In the genomic region with DNA sequence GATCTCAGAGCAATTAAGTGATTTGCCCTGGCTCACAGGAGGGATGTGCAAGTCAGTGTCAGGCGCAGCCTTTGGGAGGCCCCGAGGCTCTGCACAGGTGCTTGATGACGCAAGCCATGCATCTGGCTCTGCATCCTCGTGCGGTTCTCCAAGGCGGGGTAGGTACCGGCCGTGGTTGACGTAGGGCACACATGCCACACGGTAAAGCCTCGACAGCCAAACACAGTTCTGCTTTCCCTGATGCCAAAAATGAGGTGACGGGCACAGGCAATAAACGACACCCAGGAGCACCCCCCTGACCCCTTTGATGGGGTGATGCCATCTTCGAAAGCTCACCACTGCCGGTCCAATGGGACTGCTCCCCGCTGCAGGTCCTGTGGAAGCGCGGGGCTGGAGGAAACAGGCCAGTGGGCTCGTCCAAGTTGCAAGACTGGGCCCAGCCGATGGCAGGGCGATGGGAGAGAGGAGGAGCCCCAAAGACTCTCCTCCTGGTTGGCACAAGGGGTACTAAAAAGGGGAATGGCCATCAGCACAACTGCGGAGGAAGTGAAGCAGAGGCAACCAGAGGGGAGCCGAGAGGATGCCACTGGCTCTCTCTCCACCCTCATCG, we compare ENCODE assay signal across 20 cellular contexts.
DNase-seq lines count a peak whose midpoint lies in the region; ATAC-seq and TF ChIP-seq lines count a peak whose summit lies in the region.
"Had no signal": no experiment of that assay in that cellular context is flagged by ENCODE, and none has a peak within 500 bp of the region (broad histone marks: within the 10 kb centered on the region; RNA-seq: fewer than 3 reads in every experiment).

No MANE protein-coding gene starts in this region.

- H3K4me1 Mint-ChIP-seq in endodermal cell: peaks cover under 1% of the 10 kb centered on the region
- H3K4me1 Mint-ChIP-seq: CD14-positive monocyte; CD4-positive, alpha-beta memory T cell; IgD-negative memory B cell had no signal

- no peak for ATAC-seq in upper lobe of right lung
- ATAC-seq: HCT116, HepG2 had no signal

- no peaks in the 10 kb centered on the region for H4K20me1 ChIP-seq in Karpas-422 (ENCODE audit: insufficient read depth, low read depth, low read length)
- H4K20me1 ChIP-seq: BLaER1 had no signal

- DNase-seq in H7: peak; percentile 22
- peak; percentile 29 for DNase-seq in endodermal cell
- no peak for DNase-seq in neuronal stem cell (ENCODE audit: low spot score)
- DNase-seq in upper lobe of right lung: peak; percentile 51
- no peak for DNase-seq in anterior cingulate cortex (lab: John Stamatoyannopoulos, UW)
- DNase-seq in GM03348 (ENCODE audit: low spot score): no peak
- DNase-seq in Karpas-422: no peak
- DNase-seq: 8988T; Calu3; CD4-positive, alpha-beta memory T cell; DMS53; DND-41; EL; GM23248; HFFc6 had no signal

- no peak overlapping the region for H3K14ac ChIP-seq in neuronal stem cell (ENCODE audit: low read length)

- H3K4me3 ChIP-seq in H7 (ENCODE audit: insufficient read depth, low read depth, low read length) (no peak overlapping the region), endodermal cell (ENCODE audit: low read length) (no peak overlapping the region), neuronal stem cell (ENCODE audit: low read length in 2 of 2) (no peak overlapping the region), upper lobe of right lung (no peak overlapping the region), Karpas-422 (ENCODE audit: low read length) (no peak overlapping the region)
- H3K4me3 ChIP-seq: BLaER1, GM23248 had no signal

- H3K27me3 ChIP-seq in H7 (ENCODE audit: control insufficient read depth, insufficient read depth, low read length) (no peaks in the 10 kb centered on the region), endodermal cell (ENCODE audit: control insufficient read depth, insufficient read depth, low read length, poor library complexity, severe bottlenecking) (no peaks in the 10 kb centered on the region), neuronal stem cell (ENCODE audit: control insufficient read depth in 3 of 3, insufficient read depth in 3 of 3, low read depth in 1 of 3, low read length in 3 of 3) (no peaks in the 10 kb centered on the region), upper lobe of right lung (no peaks in the 10 kb centered on the region), Karpas-422 (ENCODE audit: low read length) (no peaks in the 10 kb centered on the region)
- H3K27me3 ChIP-seq: BLaER1 had no signal

- H3K9me3 Mint-ChIP-seq in endodermal cell: peaks cover 14% of the 10 kb centered on the region

- peak overlapping the region; percentile 37 for H3K23ac ChIP-seq in neuronal stem cell (ENCODE audit: low read depth, low read length, poor library complexity)

- no peak overlapping the region for H2BK5ac ChIP-seq in neuronal stem cell (ENCODE audit: low read length)

- H3K9me3 ChIP-seq in endodermal cell (ENCODE audit: control insufficient read depth, low read length): peaks cover 9% of the 10 kb centered on the region
- peaks cover 4 to 6% of the 10 kb centered on the region in 2 donors for H3K9me3 ChIP-seq in neuronal stem cell (replicated peaks in 1 of 2; ENCODE audit: control insufficient read depth in 2 of 2, insufficient read depth in 1 of 2, low read depth in 1 of 2, low read length in 2 of 2)
- peaks cover 4% of the 10 kb centered on the region for H3K9me3 ChIP-seq in upper lobe of right lung
- no peaks in the 10 kb centered on the region for H3K9me3 ChIP-seq in Karpas-422 (ENCODE audit: low read length)

- no peak overlapping the region for H3K4me2 ChIP-seq in neuronal stem cell (ENCODE audit: insufficient read depth, low read length, poor library complexity, severe bottlenecking)
- no peak overlapping the region for H3K4me2 ChIP-seq in Karpas-422 (ENCODE audit: low read depth, low read length, poor library complexity, severe bottlenecking)
- H3K4me2 ChIP-seq: BLaER1 had no signal

- no peaks in the 10 kb centered on the region for H3K9me2 ChIP-seq in Karpas-422 (replicated peaks; ENCODE audit: insufficient read depth, low read length)

- no peak overlapping the region for H4K8ac ChIP-seq in neuronal stem cell (ENCODE audit: low read depth, low read length)

- no peaks in the 10 kb centered on the region for H3K36me3 ChIP-seq in H7 (replicated peaks; ENCODE audit: control insufficient read depth, insufficient read depth, low read length)
- no peaks in the 10 kb centered on the region for H3K36me3 ChIP-seq in endodermal cell (ENCODE audit: control insufficient read depth, insufficient read depth, low read length)
- H3K36me3 ChIP-seq in neuronal stem cell (replicated peaks in 1 of 2; ENCODE audit: control insufficient read depth in 2 of 2, insufficient read depth in 2 of 2, low read length in 2 of 2): no peaks in the 10 kb centered on the region
- no peaks in the 10 kb centered on the region for H3K36me3 ChIP-seq in upper lobe of right lung
- H3K36me3 ChIP-seq in Karpas-422 (ENCODE audit: insufficient read depth, low read length): no peaks in the 10 kb centered on the region
- H3K36me3 ChIP-seq: BLaER1 had no signal

- no peak overlapping the region for H4K91ac ChIP-seq in neuronal stem cell (ENCODE audit: low read depth, low read length, poor library complexity)

- no peak overlapping the region for H3K4me3 Mint-ChIP-seq in endodermal cell
- H3K4me3 Mint-ChIP-seq: CD14-positive monocyte; CD4-positive, alpha-beta memory T cell; HFFc6; IgD-negative memory B cell had no signal

- peak overlapping the region; percentile 60 for H3K4ac ChIP-seq in neuronal stem cell (ENCODE audit: low read length)

- H3K27ac Mint-ChIP-seq in endodermal cell: no peak overlapping the region
- H3K27ac Mint-ChIP-seq: HFFc6, IgD-negative memory B cell had no signal

- H2BK15ac ChIP-seq in neuronal stem cell (ENCODE audit: low read length): no peak overlapping the region

- H3K9ac ChIP-seq in endodermal cell (ENCODE audit: extremely low read depth, low read length, poor library complexity, severe bottlenecking) (no peak overlapping the region), neuronal stem cell (ENCODE audit: low read depth, low read length, poor library complexity) (no peak overlapping the region), Karpas-422 (ENCODE audit: low read length) (no peak overlapping the region)
- H3K9ac ChIP-seq: BLaER1, GM23248 had no signal

- H3K4me1 ChIP-seq in endodermal cell (ENCODE audit: control insufficient read depth, insufficient read depth, low read length) (no peaks in the 10 kb centered on the region), neuronal stem cell (ENCODE audit: control insufficient read depth in 2 of 2, insufficient read depth in 1 of 2, low read depth in 1 of 2, low read length in 2 of 2) (peaks cover 3 to 5% of the 10 kb centered on the region in 2 donors), upper lobe of right lung (no peaks in the 10 kb centered on the region), Karpas-422 (ENCODE audit: low read length) (no peaks in the 10 kb centered on the region)

- H3K79me2 ChIP-seq in Karpas-422 (ENCODE audit: low read length): no peaks in the 10 kb centered on the region

- no peak overlapping the region for H2AFZ ChIP-seq in neuronal stem cell (ENCODE audit: low read length)
- no peak overlapping the region for H2AFZ ChIP-seq in Karpas-422 (ENCODE audit: low read length)
- H2AFZ ChIP-seq: GM23248 had no signal

- no peak overlapping the region for H2BK120ac ChIP-seq in neuronal stem cell (ENCODE audit: low read depth, low read length)

- H3K27ac ChIP-seq in endodermal cell (ENCODE audit: low read depth, low read length): no peak overlapping the region
- no peak overlapping the region for H3K27ac ChIP-seq in neuronal stem cell (replicated peaks; ENCODE audit: low read length)
- no peak overlapping the region for H3K27ac ChIP-seq in upper lobe of right lung
- no peak overlapping the region for H3K27ac ChIP-seq in Karpas-422 (ENCODE audit: low read length)
- H3K27ac ChIP-seq: BLaER1, GM23248 had no signal

- peaks cover 16% of the 10 kb centered on the region for H3K36me3 Mint-ChIP-seq in endodermal cell (ENCODE audit: low read depth)
- H3K36me3 Mint-ChIP-seq: CD14-positive monocyte; CD4-positive, alpha-beta memory T cell; IgD-negative memory B cell had no signal

- no peak overlapping the region for H2BK12ac ChIP-seq in neuronal stem cell (ENCODE audit: low read length)

- WGBS in endodermal cell (ENCODE audit: insufficient coverage in 1 of 2, insufficient read length in 1 of 2), 2 experiments: 86 to 92% methylated on average over 18 to 24 of the region's 24 CpGs
- WGBS in neuronal stem cell (ENCODE audit: extremely low coverage in 2 of 2, insufficient read length in 2 of 2, insufficient replicate concordance in 1 of 2), 2 donors: no CpG with 5 or more reads among the region's 24 CpGs

- TF ChIP-seq CTCF in endodermal cell (conservative IDR thresholded peaks at IDR 0.05): no peak
- no peak for TF ChIP-seq CTCF in upper lobe of right lung (IDR thresholded peaks at IDR 0.05)

- peak overlapping the region; percentile 76 for H2AK5ac ChIP-seq in neuronal stem cell (ENCODE audit: low read depth, low read length)

- peak overlapping the region; percentile 27 for H3K18ac ChIP-seq in neuronal stem cell (ENCODE audit: low read length)

- intact Hi-C loops in upper lobe of right lung (cut with DNase I): no loop called here

- H3K79me1 ChIP-seq in neuronal stem cell (ENCODE audit: low read depth, low read length): no peaks in the 10 kb centered on the region

- no peaks in the 10 kb centered on the region for H3K27me3 Mint-ChIP-seq in endodermal cell (ENCODE audit: insufficient read depth)
- H3K27me3 Mint-ChIP-seq: IgD-negative memory B cell had no signal

Comparison
In these comparisons a context has a peak if more than half of its experiments do, and no peak if none do; other contexts are left out.
1. DNase-seq: peak in H7 (single experiment), endodermal cell (single experiment) and upper lobe of right lung (single experiment); none in neuronal stem cell (single experiment), anterior cingulate cortex (0 of 58), GM03348 (single experiment) and Karpas-422 (single experiment).